In genomic region chr22:38081941-38082828, GRCh38 we compare ENCODE assay signal across 13 cellular contexts. TPM values are rescaled to one million over a fixed set of nuclear protein-coding genes. Genes with fewer than 3 reads are reported as not detected.
A peak's percentile ranks its signal among the peaks of the same experiment; 100 is the strongest.
DNase-seq lines count a peak whose midpoint lies in the region; ATAC-seq, FAIRE-seq and TF ChIP-seq lines count a peak whose summit lies in the region.
"Had no signal": no experiment of that assay in that cellular context is flagged by ENCODE, and none has a peak within 500 bp of the region (broad histone marks: within the 10 kb centered on the region; RNA-seq: fewer than 3 reads in every experiment).

No MANE protein-coding gene starts in this region.

- no peaks in the 10 kb centered on the region for H3K79me1 ChIP-seq in mesenchymal stem cell (replicated peaks; ENCODE audit: low read length, poor library complexity, severe bottlenecking)

- peaks cover 20% of the 10 kb centered on the region for H3K27me3 Mint-ChIP-seq in activated CD8-positive, alpha-beta T cell treated with anti-CD3 and anti-CD28 coated beads for 36 hours
- H3K27me3 Mint-ChIP-seq in activated CD8-positive, alpha-beta T cell treated with anti-CD3 and anti-CD28 coated beads, Interleukin-2, amount 10 ng/mL, durations not matched to agents 7 days and 5 days (ENCODE audit: low read depth) = peaks cover 18% of the 10 kb centered on the region

- H4K20me1 ChIP-seq in K562 (replicated peaks; ENCODE audit: control insufficient read depth, insufficient read depth, low read length) = no peaks in the 10 kb centered on the region

- no peak overlapping the region for H2AK5ac ChIP-seq in mesenchymal stem cell (ENCODE audit: low read length, severe bottlenecking)

- no TSS peak for BruUV-seq in K562 (replicated peaks; lab: Mats Ljungman, UMichigan)

- no peak overlapping the region for H4K91ac ChIP-seq in mesenchymal stem cell (ENCODE audit: low read length)

- no peak overlapping the region for H2BK15ac ChIP-seq in mesenchymal stem cell (ENCODE audit: low read depth, poor library complexity, severe bottlenecking)

- H4K8ac ChIP-seq in mesenchymal stem cell (ENCODE audit: low read length) = no peak overlapping the region

- H3K9ac ChIP-seq in K562 (ENCODE audit: insufficient read depth in 1 of 2, low read depth in 2 of 2, low read length in 2 of 2) (no peak overlapping the region), mesenchymal stem cell (ENCODE audit: low read length) (no peak overlapping the region)

- H3K4me2 ChIP-seq in K562 (ENCODE audit: insufficient read depth, low read length) = no peak overlapping the region
- H3K4me2 ChIP-seq in mesenchymal stem cell (ENCODE audit: low read length, poor library complexity, severe bottlenecking) = peak overlapping the region; percentile 78

- FAIRE-seq in K562 (lab: Jason Lieb, UNC) (no peak), small intestine (lab: Jason Lieb, UNC) (no peak)
- FAIRE-seq: TTC549 had no signal

- H3K27ac ChIP-seq in K562 (ENCODE audit: extremely low read depth, low read depth, low read length) (no peak overlapping the region), mesenchymal stem cell (ENCODE audit: low read length, poor library complexity, severe bottlenecking) (no peak overlapping the region), thoracic aorta (no peak overlapping the region), small intestine (ENCODE audit: low read depth in 1 of 2, low read length in 1 of 2) (no peak overlapping the region)
- H3K27ac ChIP-seq: ovary had no signal

- DNase-seq in activated CD8-positive, alpha-beta T cell treated with anti-CD3 and anti-CD28 coated beads for 36 hours = peak; percentile 38
- no peak for DNase-seq in activated CD8-positive, alpha-beta T cell treated with anti-CD3 and anti-CD28 coated beads, Interleukin-2, amount 10 ng/mL, durations not matched to agents 7 days and 5 days
- DNase-seq in K562 (ENCODE audit: extremely low read depth in 1 of 4, low spot score in 3 of 4) (no peak), mesenchymal stem cell (no peak), thoracic aorta (ENCODE audit: low spot score) (no peak), A172 (ENCODE audit: low spot score) (no peak), small intestine (no peak), omental fat pad (ENCODE audit: low spot score) (no peak)
- DNase-seq: activated naive CD4-positive, alpha-beta T cell treated with anti-CD3 and anti-CD28 coated beads for 36 hours; GF-D8; NCI-H1417 treated with DMSO at 0.1 percent for 48 hours had no signal

- no peak overlapping the region for H3K4ac ChIP-seq in mesenchymal stem cell (ENCODE audit: low read depth in 1 of 2, low read length in 2 of 2)

- H3K4me3 Mint-ChIP-seq in activated CD8-positive, alpha-beta T cell treated with anti-CD3 and anti-CD28 coated beads for 36 hours = no peak overlapping the region
- no peak overlapping the region for H3K4me3 Mint-ChIP-seq in activated CD8-positive, alpha-beta T cell treated with anti-CD3 and anti-CD28 coated beads, Interleukin-2, amount 10 ng/mL, durations not matched to agents 7 days and 5 days
- H3K4me3 Mint-ChIP-seq: activated naive CD4-positive, alpha-beta T cell treated with anti-CD3 and anti-CD28 coated beads for 36 hours had no signal

- 25% methylated on average over 12 of the region's 52 CpGs for WGBS in K562 (ENCODE audit: insufficient coverage, low coverage, missing lambda C conversion rate)
- WGBS in mesenchymal stem cell = 45% methylated on average over 50 of the region's 52 CpGs
- WGBS in small intestine, 3 donors = 13 to 26% (median 14%) methylated on average over 48 to 52 of the region's 52 CpGs

- no peak for TF ChIP-seq EP300 in K562 (IDR thresholded peaks at IDR 0.05; ENCODE audit: low read length)

- H3K9me3 Mint-ChIP-seq in activated CD8-positive, alpha-beta T cell treated with anti-CD3 and anti-CD28 coated beads for 36 hours = no peaks in the 10 kb centered on the region
- H3K9me3 Mint-ChIP-seq in activated CD8-positive, alpha-beta T cell treated with anti-CD3 and anti-CD28 coated beads, Interleukin-2, amount 10 ng/mL, durations not matched to agents 7 days and 5 days (ENCODE audit: insufficient read depth) = no peaks in the 10 kb centered on the region
- H3K9me3 Mint-ChIP-seq: activated naive CD4-positive, alpha-beta T cell treated with anti-CD3 and anti-CD28 coated beads for 36 hours had no signal

- no peak overlapping the region for H2BK120ac ChIP-seq in mesenchymal stem cell (ENCODE audit: low read depth, low read length)

- H3K36me3 ChIP-seq in K562 (ENCODE audit: control insufficient read depth, insufficient read depth, low read length) (no peaks in the 10 kb centered on the region), mesenchymal stem cell (ENCODE audit: control insufficient read depth in 1 of 2, insufficient read depth in 2 of 2, low read depth in 1 of 2, low read length in 2 of 2) (peaks cover 4 to 24% of the 10 kb centered on the region in 2 experiments), thoracic aorta (no peaks in the 10 kb centered on the region), small intestine (ENCODE audit: control insufficient read depth in 2 of 2, insufficient read depth in 2 of 2, low read length in 2 of 2) (peaks cover 0 to 9% of the 10 kb centered on the region in 2 donors)
- H3K36me3 ChIP-seq: ovary had no signal

- no peaks in the 10 kb centered on the region for H3K79me2 ChIP-seq in K562 (ENCODE audit: control insufficient read depth, insufficient read depth, low read length)

- H2AFZ ChIP-seq in K562 (ENCODE audit: low read depth, low read length) (no peak overlapping the region), mesenchymal stem cell (ENCODE audit: low read depth, low read length) (no peak overlapping the region)

- no peak overlapping the region for H3K23ac ChIP-seq in mesenchymal stem cell (ENCODE audit: low read length in 2 of 2)

- POLR2A ChIA-PET in activated CD8-positive, alpha-beta T cell treated with anti-CD3 and anti-CD28 coated beads for 36 hours (lab: Charles Lee) = no interaction called here
- POLR2A ChIA-PET in activated CD8-positive, alpha-beta T cell treated with anti-CD3 and anti-CD28 coated beads, Interleukin-2, amount 10 ng/mL, durations not matched to agents 7 days and 5 days (lab: Charles Lee) = no interaction called here
- POLR2A ChIA-PET in K562 (lab: Yijun Ruan, JAX) = no interaction called here

- no peak for TF ChIP-seq POLR2A in K562 (conservative IDR thresholded peaks at IDR 0.05)

- no peak for TF ChIP-seq RAD21 in K562 (CRISPR knock-in tag; conservative IDR thresholded peaks at IDR 0.05 in 1 of 2, IDR thresholded peaks at IDR 0.05 in 1 of 2)

- H2BK12ac ChIP-seq in mesenchymal stem cell (ENCODE audit: low read length in 2 of 2) = peak overlapping the region in 1 of 2 experiments; percentile 47

- CTCF ChIA-PET in activated CD8-positive, alpha-beta T cell treated with anti-CD3 and anti-CD28 coated beads for 36 hours (lab: Charles Lee) = interaction anchor here (1.9 kb wide), 1 partner anchor 30 kb away, joined by 4 read pairs; no protein-coding TSS in a partner anchor
- CTCF ChIA-PET in activated CD8-positive, alpha-beta T cell treated with anti-CD3 and anti-CD28 coated beads, Interleukin-2, amount 10 ng/mL, durations not matched to agents 7 days and 5 days (lab: Charles Lee) = no interaction called here
- CTCF ChIA-PET in K562 (lab: Yijun Ruan, JAX; ENCODE audit: low intra/inter-chr PET ratio) = no interaction called here

- intact Hi-C loops in activated CD8-positive, alpha-beta T cell treated with anti-CD3 and anti-CD28 coated beads for 36 hours (cut with micrococcal nuclease) = no loop called here
- intact Hi-C loops in K562 (cut with micrococcal nuclease) = no loop called here

- no peaks in the 10 kb centered on the region for H3K36me3 Mint-ChIP-seq in activated CD8-positive, alpha-beta T cell treated with anti-CD3 and anti-CD28 coated beads for 36 hours (ENCODE audit: low read depth)
- H3K36me3 Mint-ChIP-seq in activated CD8-positive, alpha-beta T cell treated with anti-CD3 and anti-CD28 coated beads, Interleukin-2, amount 10 ng/mL, durations not matched to agents 7 days and 5 days (ENCODE audit: low read depth) = no peaks in the 10 kb centered on the region

- no peak overlapping the region for H3K14ac ChIP-seq in mesenchymal stem cell (ENCODE audit: low read length in 2 of 2)

- H3K18ac ChIP-seq in mesenchymal stem cell (ENCODE audit: low read depth in 1 of 2, low read length in 2 of 2) = no peak overlapping the region

- H3K4me1 ChIP-seq in K562 (replicated peaks in 1 of 2; ENCODE audit: control insufficient read depth in 2 of 2, insufficient read depth in 2 of 2, low read length in 2 of 2) = peaks cover 0 to 47% of the 10 kb centered on the region in 2 experiments; a peak in 2 of 5 replicates
- H3K4me1 ChIP-seq in mesenchymal stem cell (ENCODE audit: control insufficient read depth, insufficient read depth, low read depth, low read length) = peaks cover 19% of the 10 kb centered on the region
- peaks cover 12 to 28% of the 10 kb centered on the region in 2 donors for H3K4me1 ChIP-seq in thoracic aorta (ENCODE audit: control insufficient read depth in 1 of 2, low read depth in 2 of 2)
- H3K4me1 ChIP-seq in small intestine (ENCODE audit: control insufficient read depth in 2 of 2, insufficient read depth in 1 of 2, low read depth in 1 of 2, low read length in 1 of 2) = peaks cover 2% of the 10 kb centered on the region in 2 donors

- no peak for TF ChIP-seq CTCF in activated CD8-positive, alpha-beta T cell treated with anti-CD3 and anti-CD28 coated beads for 36 hours (IDR thresholded peaks at IDR 0.05)
- TF ChIP-seq CTCF in K562 (IDR thresholded peaks at IDR 0.05 in 2 of 3, conservative IDR thresholded peaks at IDR 0.05 in 1 of 3; ENCODE audit: insufficient read depth in 2 of 3, low read depth in 1 of 3, low read length in 3 of 3) (no peak), thoracic aorta (IDR thresholded peaks at IDR 0.05) (no peak), omental fat pad (IDR thresholded peaks at IDR 0.05) (no peak)

- H3K4me3 ChIP-seq in K562 (no peak overlapping the region), mesenchymal stem cell (ENCODE audit: insufficient read depth in 1 of 2, low read depth in 1 of 2, low read length in 2 of 2) (no peak overlapping the region), thoracic aorta (peak overlapping the region; percentile 70), small intestine (ENCODE audit: low read depth in 1 of 2, low read length in 2 of 2) (no peak overlapping the region)
- H3K4me3 ChIP-seq: ovary had no signal

- H3K9me3 ChIP-seq in K562 (replicated peaks; ENCODE audit: control insufficient read depth, insufficient read depth, low read depth, low read length) (no peaks in the 10 kb centered on the region), mesenchymal stem cell (ENCODE audit: control insufficient read depth, low read length) (no peaks in the 10 kb centered on the region), thoracic aorta (no peaks in the 10 kb centered on the region), small intestine (ENCODE audit: control insufficient read depth, low read depth) (no peaks in the 10 kb centered on the region)
- H3K9me3 ChIP-seq: ovary had no signal

- H2BK5ac ChIP-seq in mesenchymal stem cell (ENCODE audit: low read depth, low read length, poor library complexity, severe bottlenecking) = no peak overlapping the region

- no peaks in the 10 kb centered on the region for H3K4me1 Mint-ChIP-seq in activated CD8-positive, alpha-beta T cell treated with anti-CD3 and anti-CD28 coated beads for 36 hours (ENCODE audit: low read depth)
- H3K4me1 Mint-ChIP-seq in activated CD8-positive, alpha-beta T cell treated with anti-CD3 and anti-CD28 coated beads, Interleukin-2, amount 10 ng/mL, durations not matched to agents 7 days and 5 days (ENCODE audit: low read depth) = no peaks in the 10 kb centered on the region

- in situ Hi-C loops in K562 (cut with MboI) = no loop called here

- no peaks in the 10 kb centered on the region for H3K9me1 ChIP-seq in K562 (ENCODE audit: control insufficient read depth, insufficient read depth, low read length)

- H3K27me3 ChIP-seq in K562 (ENCODE audit: control insufficient read depth in 2 of 2, insufficient read depth in 2 of 2, low read length in 2 of 2) (peaks cover 2 to 43% of the 10 kb centered on the region in 2 experiments; a peak in 2 of 5 replicates), mesenchymal stem cell (ENCODE audit: control insufficient read depth in 1 of 2, insufficient read depth in 1 of 2, low read length in 2 of 2) (peaks cover 23 to 43% of the 10 kb centered on the region in 2 experiments), thoracic aorta (replicated peaks; ENCODE audit: insufficient read depth) (no peaks in the 10 kb centered on the region), small intestine (ENCODE audit: control insufficient read depth in 2 of 2, insufficient read depth in 2 of 2, low read length in 2 of 2) (peaks cover 5 to 6% of the 10 kb centered on the region in 2 donors)
- H3K27me3 ChIP-seq: ovary had no signal

- H3K27ac Mint-ChIP-seq in activated CD8-positive, alpha-beta T cell treated with anti-CD3 and anti-CD28 coated beads for 36 hours = no peak overlapping the region
- H3K27ac Mint-ChIP-seq in activated CD8-positive, alpha-beta T cell treated with anti-CD3 and anti-CD28 coated beads, Interleukin-2, amount 10 ng/mL, durations not matched to agents 7 days and 5 days = no peak overlapping the region
- H3K27ac Mint-ChIP-seq: activated naive CD4-positive, alpha-beta T cell treated with anti-CD3 and anti-CD28 coated beads for 36 hours had no signal

- ATAC-seq in activated CD8-positive, alpha-beta T cell treated with anti-CD3 and anti-CD28 coated beads for 36 hours = peak; percentile 66
- ATAC-seq in activated CD8-positive, alpha-beta T cell treated with anti-CD3 and anti-CD28 coated beads, Interleukin-2, amount 10 ng/mL, durations not matched to agents 7 days and 5 days = no peak
- ATAC-seq in K562 (peak; percentile 33; the same call in 1 of the 3 replicates), thoracic aorta (ENCODE audit: insufficient number of reproducible peaks, low FRiP score, low read depth) (no peak), omental fat pad (ENCODE audit: low FRiP score) (no peak)

RNA-seq across cellular contexts. Expression of gene SLC16A8, which starts 1.8 kb away (rescaled TPM):
- not detected for total RNA-seq in activated CD8-positive, alpha-beta T cell treated with anti-CD3 and anti-CD28 coated beads for 36 hours
- not detected for total RNA-seq in activated CD8-positive, alpha-beta T cell treated with anti-CD3 and anti-CD28 coated beads, Interleukin-2, amount 10 ng/mL, durations not matched to agents 7 days and 5 days
- total RNA-seq in K562 (2011; cell fraction: chromatin; rRNA removed; ENCODE audit: low replicate concordance) = not detected in 2 replicates
- total RNA-seq in K562 (2011; cell fraction: nucleolus; rRNA removed) = not detected in 2 replicates
- total RNA-seq in K562 (2011; cell fraction: nucleoplasm; rRNA removed) = not detected in 2 replicates
- total RNA-seq in K562 (2014; rRNA removed) (not detected in 2 replicates), K562 (2014; rRNA removed; fragmentation: Illumina TruSeq; extraction: Trizol) (not detected in 2 replicates), K562 (2015; rRNA removed; fragmentation: Illumina TruSeq; extraction: Trizol) (not detected in 2 replicates), K562 (2021) (not detected in 2 replicates), thoracic aorta (1 to 10 TPM; 1.2 to 1.5 TPM), omental fat pad (1 to 10 TPM in 2 of 4 donors, under 1 TPM in 2; 0.24 to 3.2 (median 0.88) TPM)
- polyA plus RNA-seq in K562 (2011; rRNA removed) (not detected in 2 replicates), K562 (2014; fragmentation: Illumina TruSeq; extraction: Trizol) (not detected in 2 replicates), K562 (2014; fragmentation: Nextera tagmentation; extraction: Ambion mirVana) (not detected), K562 (2014; rRNA removed) (not detected in 2 replicates), small intestine (under 1 TPM in 1 of 3 donors, not detected in 2; 0.37 TPM)
- polyA plus RNA-seq in K562 (2011; cell fraction: cytosol; rRNA removed) = not detected in 2 replicates
- not detected in 2 replicates for polyA plus RNA-seq in K562 (2011; cell fraction: nucleus; rRNA removed)
- polyA plus RNA-seq in K562 (2012) = 0.28 TPM in 1 of 2 replicates, not detected in the other
- not detected in 2 replicates for polyA minus RNA-seq in K562 (2011; rRNA and poly(A)+ RNA removed)
- polyA minus RNA-seq in K562 (2011; cell fraction: cytosol; rRNA and poly(A)+ RNA removed) = not detected in 2 replicates
- not detected in 2 replicates for polyA minus RNA-seq in K562 (2011; cell fraction: nucleus; rRNA and poly(A)+ RNA removed)
- not detected for polyA plus RNA-seq in mesenchymal stem cell (2013, experiment 1 of 2)
- polyA plus RNA-seq in mesenchymal stem cell (2013, experiment 2 of 2) = not detected
- not detected in 2 replicates for total RNA-seq in A172 (2014; rRNA removed; shearing (Covaris generic))
- total RNA-seq: activated naive CD4-positive, alpha-beta T cell treated with anti-CD3 and anti-CD28 coated beads for 36 hours had no signal

RNA-seq across cellular contexts. Expression of gene PICK1, which starts 25.0 kb away (rescaled TPM):
- 10 to 100 TPM; 13.9 to 14.9 TPM for total RNA-seq in activated CD8-positive, alpha-beta T cell treated with anti-CD3 and anti-CD28 coated beads for 36 hours
- 10 to 100 TPM; 12.7 to 14.0 TPM for total RNA-seq in activated CD8-positive, alpha-beta T cell treated with anti-CD3 and anti-CD28 coated beads, Interleukin-2, amount 10 ng/mL, durations not matched to agents 7 days and 5 days
- 25.6 and 73.9 TPM in 2 replicates for total RNA-seq in K562 (2011; cell fraction: chromatin; rRNA removed; ENCODE audit: low replicate concordance)
- 35.9 and 41.6 TPM in 2 replicates for total RNA-seq in K562 (2011; cell fraction: nucleolus; rRNA removed)
- total RNA-seq in K562 (2011; cell fraction: nucleoplasm; rRNA removed) = 31.1 and 41.3 TPM in 2 replicates
- 8.6 and 11.3 TPM in 2 replicates for total RNA-seq in K562 (2014; rRNA removed)
- total RNA-seq in K562 (2014; rRNA removed; fragmentation: Illumina TruSeq; extraction: Trizol) = 4.3 and 5.2 TPM in 2 replicates
- total RNA-seq in K562 (2015; rRNA removed; fragmentation: Illumina TruSeq; extraction: Trizol) = 6.5 and 6.7 TPM in 2 replicates
- total RNA-seq in K562 (2021) = 7.1 and 9.2 TPM in 2 replicates
- 9.6 and 14.5 TPM in 2 replicates for polyA plus RNA-seq in K562 (2011; rRNA removed)
- 12.0 and 13.0 TPM in 2 replicates for polyA plus RNA-seq in K562 (2011; cell fraction: cytosol; rRNA removed)
- polyA plus RNA-seq in K562 (2011; cell fraction: nucleus; rRNA removed) = 67.4 and 81.6 TPM in 2 replicates
- polyA plus RNA-seq in K562 (2012) = 5.6 and 8.2 TPM in 2 replicates
- 7.1 and 7.9 TPM in 2 replicates for polyA plus RNA-seq in K562 (2014; fragmentation: Illumina TruSeq; extraction: Trizol)
- under 1 TPM in 1 of 2 experiments, not detected in 1; 0.06 TPM for polyA plus RNA-seq in K562 (2014; fragmentation: Nextera tagmentation; extraction: Ambion mirVana)
- 9.4 and 11.0 TPM in 2 replicates for polyA plus RNA-seq in K562 (2014; rRNA removed)
- polyA minus RNA-seq in K562 (2011; rRNA and poly(A)+ RNA removed) = 9.6 and 18.1 TPM in 2 replicates
- polyA minus RNA-seq in K562 (2011; cell fraction: cytosol; rRNA and poly(A)+ RNA removed) = 5.7 and 8.4 TPM in 2 replicates
- polyA minus RNA-seq in K562 (2011; cell fraction: nucleus; rRNA and poly(A)+ RNA removed) = 11.6 and 12.2 TPM in 2 replicates
- 5.7 TPM for polyA plus RNA-seq in mesenchymal stem cell (2013, experiment 1 of 2)
- polyA plus RNA-seq in mesenchymal stem cell (2013, experiment 2 of 2) = 5.9 TPM
- 10 to 100 TPM; 33.9 to 56.2 TPM for total RNA-seq in thoracic aorta
- total RNA-seq in A172 (2014; rRNA removed; shearing (Covaris generic)) = 6.5 and 10.7 TPM in 2 replicates
- polyA plus RNA-seq in small intestine = 10 to 100 TPM; 24.3 to 33.3 (median 33.0) TPM
- total RNA-seq in omental fat pad = 10 to 100 TPM; 16.1 to 43.0 (median 31.6) TPM

RNA-seq across cellular contexts. Expression of gene BAIAP2L2, which starts 28.3 kb away (rescaled TPM):
- under 1 TPM; 0.61 to 0.67 TPM for total RNA-seq in activated CD8-positive, alpha-beta T cell treated with anti-CD3 and anti-CD28 coated beads for 36 hours
- under 1 TPM; 0.47 to 0.58 TPM for total RNA-seq in activated CD8-positive, alpha-beta T cell treated with anti-CD3 and anti-CD28 coated beads, Interleukin-2, amount 10 ng/mL, durations not matched to agents 7 days and 5 days
- 0.19 and 0.25 TPM in 2 replicates for total RNA-seq in K562 (2011; cell fraction: chromatin; rRNA removed; ENCODE audit: low replicate concordance)
- 0.26 and 0.33 TPM in 2 replicates for total RNA-seq in K562 (2011; cell fraction: nucleolus; rRNA removed)
- 0.37 TPM in 1 of 2 replicates, not detected in the other for total RNA-seq in K562 (2011; cell fraction: nucleoplasm; rRNA removed)
- not detected in 2 replicates for total RNA-seq in K562 (2014; rRNA removed)
- not detected in 2 replicates for total RNA-seq in K562 (2014; rRNA removed; fragmentation: Illumina TruSeq; extraction: Trizol)
- total RNA-seq in K562 (2015; rRNA removed; fragmentation: Illumina TruSeq; extraction: Trizol) = not detected in 2 replicates
- total RNA-seq in K562 (2021) = 0.13 and 0.22 TPM in 2 replicates
- 0.07 and 0.09 TPM in 2 replicates for polyA plus RNA-seq in K562 (2011; rRNA removed)
- polyA plus RNA-seq in K562 (2011; cell fraction: cytosol; rRNA removed) = 0.06 and 0.22 TPM in 2 replicates
- 0.37 and 1.1 TPM in 2 replicates for polyA plus RNA-seq in K562 (2011; cell fraction: nucleus; rRNA removed)
- polyA plus RNA-seq in K562 (2012) = 0.23 and 0.72 TPM in 2 replicates
- polyA plus RNA-seq in K562 (2014; fragmentation: Illumina TruSeq; extraction: Trizol) = 0.07 TPM in 1 of 2 replicates, not detected in the other
- polyA plus RNA-seq in K562 (2014; fragmentation: Nextera tagmentation; extraction: Ambion mirVana) = under 1 TPM in 1 of 2 experiments, not detected in 1; 0.04 TPM
- 0.11 and 0.86 TPM in 2 replicates for polyA plus RNA-seq in K562 (2014; rRNA removed)
- polyA minus RNA-seq in K562 (2011; rRNA and poly(A)+ RNA removed) = 0.11 TPM in 1 of 2 replicates, not detected in the other
- not detected in 2 replicates for polyA minus RNA-seq in K562 (2011; cell fraction: cytosol; rRNA and poly(A)+ RNA removed)
- polyA minus RNA-seq in K562 (2011; cell fraction: nucleus; rRNA and poly(A)+ RNA removed) = 0.22 TPM in 1 of 2 replicates, not detected in the other
- 0.33 TPM for polyA plus RNA-seq in mesenchymal stem cell (2013, experiment 1 of 2)
- 0.30 TPM for polyA plus RNA-seq in mesenchymal stem cell (2013, experiment 2 of 2)
- total RNA-seq in thoracic aorta = 1 to 10 TPM in 1 of 2 donors, not detected in 1; 2.5 TPM
- not detected in 2 replicates for total RNA-seq in A172 (2014; rRNA removed; shearing (Covaris generic))
- polyA plus RNA-seq in small intestine = 100 to 1,000 TPM in 2 of 3 donors, 10 to 100 TPM in 1; 59.0 to 484 (median 395) TPM
- 1 to 10 TPM; 2.6 to 4.3 (median 3.2) TPM for total RNA-seq in omental fat pad

Comparison
In these comparisons a context has a peak if more than half of its experiments do, and no peak if none do; other contexts are left out.
1. ATAC-seq: peak in activated CD8-positive, alpha-beta T cell treated with anti-CD3 and anti-CD28 coated beads for 36 hours (single experiment) and K562 (single experiment); none in activated CD8-positive, alpha-beta T cell treated with anti-CD3 and anti-CD28 coated beads, Interleukin-2, amount 10 ng/mL, durations not matched to agents 7 days and 5 days (single experiment), thoracic aorta (single experiment) and omental fat pad (single experiment).